12 cellular contexts compared by ENCODE assay signal in the genomic region with DNA sequence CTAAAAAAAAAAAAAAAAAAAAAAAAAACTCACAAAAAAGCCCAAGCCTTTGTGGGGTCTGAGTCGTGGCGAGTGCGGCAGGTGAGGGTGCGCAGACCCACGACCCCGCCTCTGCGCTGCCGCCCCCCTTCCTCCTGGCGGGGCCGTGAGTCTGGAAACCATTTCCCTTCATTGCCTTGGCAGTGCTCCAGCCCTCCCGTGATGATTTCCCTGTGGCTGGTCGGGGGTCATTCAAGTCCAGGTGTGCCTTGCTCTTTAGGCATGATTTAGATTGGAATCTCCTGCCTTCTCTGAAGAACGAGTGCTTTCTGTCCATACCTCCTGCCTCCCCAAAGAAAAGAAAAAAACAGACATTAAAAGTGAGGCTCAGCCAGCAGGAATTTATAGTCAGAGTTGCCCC.
DNase-seq lines count a peak whose midpoint lies in the region; ATAC-seq and FAIRE-seq lines count a peak whose summit lies in the region.
"Had no signal": no experiment of that assay in that cellular context is flagged by ENCODE, and none has a peak within 500 bp of the region (broad histone marks: within the 10 kb centered on the region; RNA-seq: fewer than 3 reads in every experiment).

No MANE protein-coding gene starts in this region.

- peaks cover 4% of the 10 kb centered on the region for H3K36me3 Mint-ChIP-seq in stimulated activated naive CD8-positive, alpha-beta T cell treated with anti-CD3 and anti-CD28 coated beads, Interleukin-15, Interleukin-2, amounts not matched to agents 100 ng/mL and 50 ng/mL, for 24 hours (ENCODE audit: low read depth)
- H3K36me3 Mint-ChIP-seq in T-cell: peaks cover 4% of the 10 kb centered on the region

- no peak overlapping the region for H3K9ac ChIP-seq in GM23248

- H3K79me2 ChIP-seq in GM23248 (ENCODE audit: insufficient read depth): no peaks in the 10 kb centered on the region

- 28% methylated on average over 13 of the region's 13 CpGs for WGBS in right cardiac atrium
- WGBS in GM23248 (ENCODE audit: low coverage in 1 of 2, low lambda C conversion rate in 2 of 2, missing lambda C conversion rate in 2 of 2), 2 experiments: 28 to 34% methylated on average over 13 of the region's 13 CpGs

- no peaks in the 10 kb centered on the region for H3K9me3 Mint-ChIP-seq in stimulated activated naive CD8-positive, alpha-beta T cell treated with anti-CD3 and anti-CD28 coated beads, Interleukin-15, Interleukin-2, amounts not matched to agents 100 ng/mL and 50 ng/mL, for 24 hours
- H3K9me3 Mint-ChIP-seq in T-cell: no peaks in the 10 kb centered on the region

- POLR2A ChIA-PET in T-cell (lab: Charles Lee): no interaction called here

- H3K9me2 ChIP-seq in GM23248 (ENCODE audit: insufficient read depth): no peaks in the 10 kb centered on the region

- intact Hi-C loops in right cardiac atrium (cut with DNase I): loop anchor here in 2 of 4 donors (5.0 to 10.0 kb wide), 2 partner anchors 48 to 160 kb away; a partner anchor contains a TSS

- peak overlapping the region; percentile 79 for H3K27ac Mint-ChIP-seq in stimulated activated naive CD8-positive, alpha-beta T cell treated with anti-CD3 and anti-CD28 coated beads, Interleukin-15, Interleukin-2, amounts not matched to agents 100 ng/mL and 50 ng/mL, for 24 hours
- H3K27ac Mint-ChIP-seq in T-cell: peak overlapping the region in 1 of 2 donors; percentile 39

- no peak for ATAC-seq in stimulated activated naive CD8-positive, alpha-beta T cell treated with anti-CD3 and anti-CD28 coated beads, Interleukin-15, Interleukin-2, amounts not matched to agents 100 U/mL and 50 U/mL, for 24 hours
- ATAC-seq in T-cell (replicated peaks in 1 of 4) (no peak), right cardiac atrium (no peak)

- peak overlapping the region; percentile 48 for H3K27ac ChIP-seq in right cardiac atrium (ENCODE audit: low read length)
- H3K27ac ChIP-seq in GM23248: no peak overlapping the region

- H3K27me3 Mint-ChIP-seq in stimulated activated naive CD8-positive, alpha-beta T cell treated with anti-CD3 and anti-CD28 coated beads, Interleukin-15, Interleukin-2, amounts not matched to agents 100 ng/mL and 50 ng/mL, for 24 hours: no peaks in the 10 kb centered on the region
- H3K27me3 Mint-ChIP-seq in T-cell: no peaks in the 10 kb centered on the region

- H4K20me1 ChIP-seq in GM23248 (ENCODE audit: insufficient read depth): no peaks in the 10 kb centered on the region

- peaks cover 89% of the 10 kb centered on the region for H3K4me1 Mint-ChIP-seq in stimulated activated naive CD8-positive, alpha-beta T cell treated with anti-CD3 and anti-CD28 coated beads, Interleukin-15, Interleukin-2, amounts not matched to agents 100 ng/mL and 50 ng/mL, for 24 hours (ENCODE audit: low read depth)
- peaks cover 40 to 67% (median 61%) of the 10 kb centered on the region in 3 donors for H3K4me1 Mint-ChIP-seq in T-cell

- H3K4me1 ChIP-seq in right cardiac atrium (ENCODE audit: control insufficient read depth, insufficient read depth, low read length) (peaks cover 14% of the 10 kb centered on the region), GM23248 (ENCODE audit: insufficient read depth) (no peaks in the 10 kb centered on the region)

- H3K4me3 Mint-ChIP-seq in stimulated activated naive CD8-positive, alpha-beta T cell treated with anti-CD3 and anti-CD28 coated beads, Interleukin-15, Interleukin-2, amounts not matched to agents 100 ng/mL and 50 ng/mL, for 24 hours: peak overlapping the region; percentile 31
- peak overlapping the region in 2 of 3 donors; percentile 17 to 50 for H3K4me3 Mint-ChIP-seq in T-cell

- no peaks in the 10 kb centered on the region for H3F3A ChIP-seq in GM23248 (ENCODE audit: insufficient read depth)

- H3K4me2 ChIP-seq in GM23248 (ENCODE audit: unreplicated experiment): no peak overlapping the region

- CTCF ChIA-PET in T-cell (lab: Charles Lee): no interaction called here

- H2AFZ ChIP-seq in GM23248: no peak overlapping the region

- H3K4me3 ChIP-seq in right cardiac atrium (ENCODE audit: low read length) (no peak overlapping the region), GM23248 (no peak overlapping the region)
- H3K4me3 ChIP-seq: spleen had no signal

- DNase-seq in stimulated activated naive CD8-positive, alpha-beta T cell treated with anti-CD3 and anti-CD28 coated beads, Interleukin-15, Interleukin-2, amounts not matched to agents 100 U/mL and 50 U/mL, for 24 hours: no peak
- DNase-seq in T-cell (no peak), right cardiac atrium (peak; percentile 46 to 73 (median 70)), HTR-8/SVneo (ENCODE audit: insufficient read length, low spot score) (no peak), GM23248 (no peak), epidermal melanocyte (ENCODE audit: insufficient read length, low spot score) (no peak), NCI-H510A treated with DMSO at 0.1 percent for 48 hours (lab: John Stamatoyannopoulos, UW) (no peak)
- DNase-seq: activated effector memory CD4-positive, alpha-beta T cell treated with anti-CD3 and anti-CD28 coated beads, Interleukin-2, amount 50 U/mL, for 16 hours; central memory CD4-positive, alpha-beta T cell; GF-D8; spleen had no signal

- H3K9me3 ChIP-seq in right cardiac atrium (ENCODE audit: control insufficient read depth, low read length) (no peaks in the 10 kb centered on the region), GM23248 (ENCODE audit: low read depth) (no peaks in the 10 kb centered on the region)
- H3K9me3 ChIP-seq: spleen had no signal

- in situ Hi-C loops in GM23248 (cut with MboI): no loop called here

- no peaks in the 10 kb centered on the region for H3K27me3 ChIP-seq in right cardiac atrium (ENCODE audit: control insufficient read depth, insufficient read depth)
- H3K27me3 ChIP-seq in GM23248 (replicated peaks; ENCODE audit: insufficient read depth): peaks cover 28% of the 10 kb centered on the region
- H3K27me3 ChIP-seq: spleen had no signal

- no peak for FAIRE-seq in HTR-8/SVneo (lab: Jason Lieb, UNC)

- H3K36me3 ChIP-seq in GM23248 (ENCODE audit: low read depth): no peaks in the 10 kb centered on the region
- H3K36me3 ChIP-seq: spleen had no signal

Comparison
In these comparisons a context has a peak if more than half of its experiments do, and no peak if none do; other contexts are left out.
1. DNase-seq: peak in right cardiac atrium (3 of 3); none in stimulated activated naive CD8-positive, alpha-beta T cell treated with anti-CD3 and anti-CD28 coated beads, Interleukin-15, Interleukin-2, amounts not matched to agents 100 U/mL and 50 U/mL, for 24 hours (single experiment), T-cell (0 of 34), HTR-8/SVneo (single experiment), GM23248 (single experiment), epidermal melanocyte (single experiment) and NCI-H510A treated with DMSO at 0.1 percent for 48 hours (single experiment).